Comparison of ENCODE assay signal across 25 cellular contexts in the genomic region with DNA sequence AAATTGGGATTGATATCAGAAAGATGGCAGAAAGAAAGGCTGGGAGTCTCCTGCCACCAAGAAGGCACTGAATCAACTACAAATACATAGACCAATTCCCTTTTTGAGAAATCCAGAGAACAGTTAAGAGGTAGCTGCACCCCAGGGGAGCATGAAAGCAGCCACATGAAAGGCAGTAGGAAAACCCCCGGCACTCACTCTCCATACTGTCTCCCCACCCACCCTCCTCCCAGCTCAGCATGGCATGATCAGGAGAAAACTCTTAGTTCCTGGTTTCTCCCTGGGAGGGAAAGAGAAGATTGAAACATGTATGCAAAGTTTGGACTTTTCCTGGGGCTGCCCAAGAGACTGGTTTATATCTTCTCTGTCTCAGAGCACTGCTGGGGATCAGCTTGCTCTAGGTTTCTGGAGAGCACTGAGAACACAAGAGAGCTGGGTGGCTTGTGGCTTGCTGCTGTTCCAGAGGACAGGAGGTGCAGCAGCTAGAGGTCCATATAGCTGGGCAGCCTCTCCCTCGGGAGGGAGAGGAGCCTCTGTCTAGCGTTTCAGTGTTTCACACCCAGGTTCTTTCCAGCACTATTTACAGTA.
A peak's percentile ranks its signal among the peaks of the same experiment; 100 is the strongest.
DNase-seq lines count a peak whose midpoint lies in the region; ATAC-seq, FAIRE-seq and TF ChIP-seq lines count a peak whose summit lies in the region.
"Had no signal": no experiment of that assay in that cellular context is flagged by ENCODE, and none has a peak within 500 bp of the region (broad histone marks: within the 10 kb centered on the region; RNA-seq: fewer than 3 reads in every experiment).

No MANE protein-coding gene starts in this region.

- H3K4me3 ChIP-seq in BLaER1: no peak overlapping the region
- no peak overlapping the region for H3K4me3 ChIP-seq in GM12878
- H3K4me3 ChIP-seq: Peyer's patch, SJCRH30 had no signal

- intact Hi-C loops in GM12878 (cut with micrococcal nuclease; ENCODE audit: unreplicated experiment): no loop called here

- peaks cover 7% of the 10 kb centered on the region for H3K4me1 ChIP-seq in BLaER1
- H3K4me1 ChIP-seq in GM12878 (ENCODE audit: control insufficient read depth, insufficient read depth, low read length): no peaks in the 10 kb centered on the region
- H3K4me1 ChIP-seq: Peyer's patch, SJCRH30 had no signal

- TF ChIP-seq CTCF in GM12878 (IDR thresholded peaks at IDR 0.05 in 2 of 3, conservative IDR thresholded peaks at IDR 0.05 in 1 of 3; ENCODE audit: control insufficient read depth in 2 of 3, extremely low read depth in 1 of 3, insufficient read depth in 1 of 3, low read depth in 3 of 3, low read length in 3 of 3) (no peak), nephron progenitor cell (IDR thresholded peaks at IDR 0.05) (no peak)

- SMC1A ChIA-PET in GM12878 (lab: Charles Lee; ENCODE audit: uncharacterized antibody, unreplicated experiment): interaction anchor here (0.7 to 1.0 kb wide), 2 partner anchors 9 to 13 kb away, joined by 3 read pairs; no protein-coding TSS in a partner anchor

- no peak overlapping the region for H3K4me3 Mint-ChIP-seq in nephron progenitor cell
- H3K4me3 Mint-ChIP-seq: CD8-positive, alpha-beta T cell; H9 had no signal

- no peak overlapping the region for H2AFZ ChIP-seq in GM12878 (ENCODE audit: control insufficient read depth, low read depth, low read length)

- no peak for TF ChIP-seq RAD21 in GM12878 (IDR thresholded peaks at IDR 0.05; ENCODE audit: insufficient read depth, low read depth, low read length)

- H3K4me2 ChIP-seq in BLaER1 (peak overlapping the region; percentile 6; the same call in 1 of the 2 replicates), GM12878 (ENCODE audit: control insufficient read depth, insufficient read depth) (0 out of 2 replicates have a peak overlapping the region, but pooled peaks have one; percentile 1)

- no TSS peak for BruUV-seq in GM12878 (replicated peaks; lab: Mats Ljungman, UMichigan)

- peak overlapping the region; percentile 34 for H3K27ac Mint-ChIP-seq in nephron progenitor cell
- H3K27ac Mint-ChIP-seq: CD8-positive, alpha-beta T cell; H9 had no signal

- TF ChIP-seq EP300 in GM12878 (IDR thresholded peaks at IDR 0.05; ENCODE audit: borderline replicate concordance in 1 of 2, control insufficient read depth in 1 of 2, low read depth in 2 of 2, low read length in 2 of 2): no peak

- H3K27me3 ChIP-seq in BLaER1 (no peaks in the 10 kb centered on the region), GM12878 (replicated peaks in 1 of 2; ENCODE audit: control insufficient read depth in 2 of 2, insufficient read depth in 2 of 2, low read length in 1 of 2) (no peaks in the 10 kb centered on the region)
- H3K27me3 ChIP-seq: Peyer's patch, SJCRH30 had no signal

- 56% methylated on average over 3 of the region's 3 CpGs for WGBS in GM12878 (ENCODE audit: insufficient coverage, insufficient replicate concordance, low lambda C conversion rate, missing lambda C conversion rate)

- H3K4me1 Mint-ChIP-seq in nephron progenitor cell: peaks cover 15% of the 10 kb centered on the region

- TF ChIP-seq POLR2A in GM12878 (IDR thresholded peaks at IDR 0.05; ENCODE audit: low read depth, low read length): no peak

- no peak for FAIRE-seq in GM12878 (lab: Jason Lieb, UNC)
- FAIRE-seq: GM12892, GM18507, GM19239 had no signal

- no peaks in the 10 kb centered on the region for H3K79me2 ChIP-seq in GM12878 (ENCODE audit: control insufficient read depth, insufficient read depth, low read length)

- in situ Hi-C loops in GM12878 (cut with MboI): no loop called here

- H3K9me3 ChIP-seq in BLaER1 (no peaks in the 10 kb centered on the region), GM12878 (replicated peaks; ENCODE audit: control insufficient read depth, insufficient read depth, low read length) (no peaks in the 10 kb centered on the region)
- H3K9me3 ChIP-seq: Peyer's patch, SJCRH30 had no signal

- H3K36me3 ChIP-seq in BLaER1 (no peaks in the 10 kb centered on the region), GM12878 (ENCODE audit: control insufficient read depth in 2 of 2, insufficient read depth in 2 of 2, low read length in 1 of 2) (no peaks in the 10 kb centered on the region)
- H3K36me3 ChIP-seq: Peyer's patch, SJCRH30 had no signal

- DNase-seq in GM12878 (ENCODE audit: low read depth, low spot score): peak; percentile 4
- DNase-seq in nephron progenitor cell: no peak
- DNase-seq in T-helper 1 cell: no peak
- DNase-seq in activated CD8-positive, alpha-beta memory T cell treated with anti-CD3 and anti-CD28 coated beads, Interleukin-2, amount 50 U/mL, for 48 hours: no peak
- DNase-seq: ACHN; C1 segment of cervical spinal cord; CD8-positive, alpha-beta T cell; DND-41; H9; Karpas-422; NCI-H1694; NCI-H2081; NCI-H2171 treated with DMSO at 0.1 percent for 48 hours; NCI-H524 treated with DMSO at 0.1 percent for 48 hours; NCI-H82; Peyer's patch; SJCRH30 had no signal

- H3K9ac ChIP-seq in BLaER1 (no peak overlapping the region), GM12878 (ENCODE audit: control insufficient read depth, insufficient read depth, low read length) (no peak overlapping the region)

- RAD21 ChIA-PET in GM12878 (lab: Charles Lee; ENCODE audit: unreplicated experiment): no interaction called here

- CTCF ChIA-PET in GM12878 (lab: Yijun Ruan, JAX): interaction anchor here (0.6 to 1.4 kb wide), 2 partner anchors 496 to 1593 kb away, joined by 3 read pairs; no protein-coding TSS in a partner anchor

- H3K27me3 Mint-ChIP-seq in nephron progenitor cell (ENCODE audit: low read depth, poor library complexity): no peaks in the 10 kb centered on the region

- no peaks in the 10 kb centered on the region for H3K9me3 Mint-ChIP-seq in nephron progenitor cell
- H3K9me3 Mint-ChIP-seq: H9 had no signal

- peak; percentile 91 for ATAC-seq in HG02610 (IDR thresholded peaks at IDR 0.05; ENCODE audit: unreplicated experiment)
- ATAC-seq in GM12878: peak; percentile 80
- no peak for ATAC-seq in GM19023 (IDR thresholded peaks at IDR 0.05; ENCODE audit: unreplicated experiment)
- ATAC-seq in GM21576 (IDR thresholded peaks at IDR 0.05; ENCODE audit: unreplicated experiment): no peak
- ATAC-seq: CD8-positive, alpha-beta T cell had no signal

- POLR2A ChIA-PET in GM12878 (lab: Charles Lee): no interaction called here

- no peaks in the 10 kb centered on the region for H3K36me3 Mint-ChIP-seq in nephron progenitor cell (ENCODE audit: low read depth)
- H3K36me3 Mint-ChIP-seq: CD8-positive, alpha-beta T cell had no signal

- H3K27ac ChIP-seq in BLaER1 (no peak overlapping the region), GM12878 (ENCODE audit: control insufficient read depth, insufficient read depth) (no peak overlapping the region)
- H3K27ac ChIP-seq: 22Rv1, Peyer's patch, SJCRH30 had no signal

- H4K20me1 ChIP-seq in BLaER1 (no peaks in the 10 kb centered on the region), GM12878 (ENCODE audit: control insufficient read depth, insufficient read depth) (no peaks in the 10 kb centered on the region)

TF ChIP-seq in GM12878, 131 proteins besides CTCF, POLR2A, EP300 and RAD21:
- TF ChIP-seq IKZF1 (conservative IDR thresholded peaks at IDR 0.05) (peak; percentile 67), TCF7 (IDR thresholded peaks at IDR 0.05; ENCODE audit: borderline replicate concordance) (peak; percentile 89), SP1 (IDR thresholded peaks at IDR 0.05; ENCODE audit: low read depth, low read length) (no peak), RELB (IDR thresholded peaks at IDR 0.05; ENCODE audit: low read depth) (peak; percentile 36; the same call in 1 of the 2 replicates), MEF2B (IDR thresholded peaks at IDR 0.05; ENCODE audit: partially characterized antibody, poor library complexity, severe bottlenecking) (peak; percentile 71), IKZF2 (IDR thresholded peaks at IDR 0.05) (peak; percentile 33 to 47; a peak in 2 of 4 replicates), RFX5 (IDR thresholded peaks at IDR 0.05; ENCODE audit: low read depth, low read length) (no peak), RUNX3 (IDR thresholded peaks at IDR 0.05; ENCODE audit: low read length) (peak; percentile 59)

Comparison
In these comparisons a context has a peak if more than half of its experiments do, and no peak if none do; other contexts are left out.
1. ATAC-seq: peak in HG02610 (single experiment) and GM12878 (single experiment); none in GM19023 (single experiment) and GM21576 (single experiment).